8 cellular contexts compared by ENCODE assay signal in the genomic region with DNA sequence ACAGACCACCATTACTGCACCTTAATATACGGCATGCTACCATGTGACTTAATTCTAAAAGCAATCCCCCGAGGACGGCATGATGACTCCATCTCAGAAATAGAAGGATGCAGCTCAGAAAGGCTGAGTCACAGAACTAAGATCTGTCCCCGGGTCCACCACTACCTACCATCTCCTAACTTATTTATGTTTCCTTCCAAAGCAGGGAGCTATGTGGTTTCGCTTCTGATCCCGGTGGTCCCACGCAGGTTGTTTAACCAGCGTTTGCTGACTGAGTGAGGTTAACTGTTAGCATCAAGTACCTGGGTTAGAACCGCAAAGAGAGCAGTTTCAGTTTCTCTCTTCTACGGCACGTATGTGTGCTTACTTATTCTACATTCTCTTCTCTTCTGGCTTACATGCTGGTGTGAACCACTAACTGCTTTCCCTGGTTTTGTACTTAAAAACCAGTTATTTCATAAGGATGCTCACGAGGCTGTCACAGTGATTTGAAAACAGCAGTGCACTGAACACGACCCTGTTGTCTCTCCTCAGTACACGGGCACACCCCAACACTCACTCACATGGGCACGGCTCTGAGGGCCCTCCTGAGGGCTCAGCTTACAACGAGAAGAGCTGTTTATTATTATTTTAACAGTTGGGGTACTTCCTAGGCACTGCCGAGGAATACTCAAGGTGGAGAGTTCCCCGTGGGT.
DNase-seq lines count a peak whose midpoint lies in the region; ATAC-seq and TF ChIP-seq lines count a peak whose summit lies in the region.

No MANE protein-coding gene starts in this region.

- peak overlapping the region; percentile 97 for H3K27ac Mint-ChIP-seq in stimulated activated effector memory CD8-positive, alpha-beta T cell treated with anti-CD3 and anti-CD28 coated beads, Interleukin-12 subunit alpha, Interleukin-12 subunit beta, amount 100 ng/mL, for 72 hours

- peak; percentile 65 for ATAC-seq in GM18870 (IDR thresholded peaks at IDR 0.05; ENCODE audit: unreplicated experiment)
- peak; percentile 60 for ATAC-seq in HG02852 (IDR thresholded peaks at IDR 0.05; ENCODE audit: unreplicated experiment)
- ATAC-seq in stimulated activated effector memory CD8-positive, alpha-beta T cell treated with anti-CD3 and anti-CD28 coated beads, Interleukin-12 subunit alpha, Interleukin-12 subunit beta, amount 100 ng/mL, for 72 hours = peak; percentile 71
- ATAC-seq in heart left ventricle = no peak

- H3K4me1 ChIP-seq in effector memory CD4-positive, alpha-beta T cell (ENCODE audit: control insufficient read depth, insufficient read depth, low read length, poor library complexity, severe bottlenecking) = peaks cover 69% of the 10 kb centered on the region
- H3K4me1 ChIP-seq in heart left ventricle = peaks cover 0 to 53% (median 19%) of the 10 kb centered on the region in 12 donors

- H3K36me3 Mint-ChIP-seq in stimulated activated effector memory CD8-positive, alpha-beta T cell treated with anti-CD3 and anti-CD28 coated beads, Interleukin-12 subunit alpha, Interleukin-12 subunit beta, amount 100 ng/mL, for 72 hours = peaks cover 81% of the 10 kb centered on the region

- no peak for TF ChIP-seq CTCF in heart left ventricle (IDR thresholded peaks at IDR 0.05)

- H3K9me3 Mint-ChIP-seq in stimulated activated effector memory CD8-positive, alpha-beta T cell treated with anti-CD3 and anti-CD28 coated beads, Interleukin-12 subunit alpha, Interleukin-12 subunit beta, amount 100 ng/mL, for 72 hours = no peaks in the 10 kb centered on the region

- peaks cover 98% of the 10 kb centered on the region for H3K4me1 Mint-ChIP-seq in stimulated activated effector memory CD8-positive, alpha-beta T cell treated with anti-CD3 and anti-CD28 coated beads, Interleukin-12 subunit alpha, Interleukin-12 subunit beta, amount 100 ng/mL, for 72 hours

- peaks cover 21% of the 10 kb centered on the region for H3K36me3 ChIP-seq in effector memory CD4-positive, alpha-beta T cell (ENCODE audit: control insufficient read depth, insufficient read depth, low read length)
- H3K36me3 ChIP-seq in heart left ventricle = no peaks in the 10 kb centered on the region

- 59 to 76% (median 74%) methylated on average over 17 to 18 of the region's 18 CpGs for WGBS in heart left ventricle, 4 donors

- DNase-seq in effector memory CD4-positive, alpha-beta T cell = peak in 2 of 3 donors; percentile 42 to 52
- peak; percentile 44 to 81 for DNase-seq in stimulated activated effector memory CD8-positive, alpha-beta T cell treated with anti-CD3 and anti-CD28 coated beads, Interleukin-12 subunit alpha, Interleukin-12 subunit beta, amount 100 ng/mL, for 72 hours (ENCODE audit: low spot score in 2 of 2)
- DNase-seq in DMS153 (lab: John Stamatoyannopoulos, UW) (no peak), NCI-H1417 treated with DMSO at 0.1 percent for 48 hours (lab: John Stamatoyannopoulos, UW) (no peak), heart left ventricle (no peak)

- peak overlapping the region; percentile 38 for H3K4me3 ChIP-seq in effector memory CD4-positive, alpha-beta T cell (ENCODE audit: insufficient read depth, low read depth, low read length, poor library complexity, severe bottlenecking)
- H3K4me3 ChIP-seq in heart left ventricle = peak overlapping the region in 3 of 12 donors; percentile 20 to 27 (median 20)

- H3K27ac ChIP-seq in effector memory CD4-positive, alpha-beta T cell (ENCODE audit: insufficient read depth, low read length, poor library complexity, severe bottlenecking) = peak overlapping the region; percentile 93
- peak overlapping the region in 3 of 12 donors; percentile 5 to 69 (median 32) for H3K27ac ChIP-seq in heart left ventricle

- H3K4me3 Mint-ChIP-seq in stimulated activated effector memory CD8-positive, alpha-beta T cell treated with anti-CD3 and anti-CD28 coated beads, Interleukin-12 subunit alpha, Interleukin-12 subunit beta, amount 100 ng/mL, for 72 hours = peak overlapping the region; percentile 82

- intact Hi-C loops in heart left ventricle (cut with DNase I) = no loop called here

- H3K9me3 ChIP-seq in effector memory CD4-positive, alpha-beta T cell (ENCODE audit: control insufficient read depth, low read length) = no peaks in the 10 kb centered on the region
- no peaks in the 10 kb centered on the region for H3K9me3 ChIP-seq in heart left ventricle

- TF ChIP-seq POLR2A in Raji (IDR thresholded peaks at IDR 0.05; ENCODE audit: insufficient read depth, low read depth, low read length) = peak; percentile 34; the same call in 1 of the 2 replicates
- TF ChIP-seq POLR2A in heart left ventricle (IDR thresholded peaks at IDR 0.05) = no peak

- H3K27me3 ChIP-seq in effector memory CD4-positive, alpha-beta T cell (replicated peaks; ENCODE audit: control insufficient read depth, insufficient read depth, low read length, poor library complexity, severe bottlenecking) = no peaks in the 10 kb centered on the region
- peaks cover 0 to 1% (median 0%) of the 10 kb centered on the region in 9 donors for H3K27me3 ChIP-seq in heart left ventricle

Comparison
In these comparisons a context has a peak if more than half of its experiments do, and no peak if none do; other contexts are left out.
1. ATAC-seq: peak in GM18870 (single experiment), HG02852 (single experiment) and stimulated activated effector memory CD8-positive, alpha-beta T cell treated with anti-CD3 and anti-CD28 coated beads, Interleukin-12 subunit alpha, Interleukin-12 subunit beta, amount 100 ng/mL, for 72 hours (single experiment); none in heart left ventricle (0 of 4).
2. DNase-seq: peak in effector memory CD4-positive, alpha-beta T cell (2 of 3) and stimulated activated effector memory CD8-positive, alpha-beta T cell treated with anti-CD3 and anti-CD28 coated beads, Interleukin-12 subunit alpha, Interleukin-12 subunit beta, amount 100 ng/mL, for 72 hours (2 of 2); none in DMS153 (single experiment), NCI-H1417 treated with DMSO at 0.1 percent for 48 hours (single experiment) and heart left ventricle (0 of 5).